Comparison of ENCODE assay signal across 13 cellular contexts in genomic region chr2:36411962-36412444, GRCh38. TPM values are rescaled to one million over a fixed set of nuclear protein-coding genes. Genes with fewer than 3 reads are reported as not detected.
DNase-seq lines count a peak whose midpoint lies in the region; ATAC-seq, FAIRE-seq and TF ChIP-seq lines count a peak whose summit lies in the region.
"Had no signal": no experiment of that assay in that cellular context is flagged by ENCODE, and none has a peak within 500 bp of the region (broad histone marks: within the 10 kb centered on the region; RNA-seq: fewer than 3 reads in every experiment).

No MANE protein-coding gene starts in this region.

- ATAC-seq in thoracic aorta (ENCODE audit: insufficient number of reproducible peaks, low FRiP score, low read depth) = no peak
- no peak for ATAC-seq in left colon

- no peak for FAIRE-seq in frontal cortex (lab: Jason Lieb, UNC)
- FAIRE-seq: GM12892 had no signal

- no peaks in the 10 kb centered on the region; the same call in 1 of the 2 replicates for H3K27me3 ChIP-seq in OCI-LY1 (ENCODE audit: insufficient read depth, low read length)
- H3K27me3 ChIP-seq in thoracic aorta (replicated peaks; ENCODE audit: insufficient read depth) = no peaks in the 10 kb centered on the region
- H3K27me3 ChIP-seq: Peyer's patch, transverse colon had no signal

- no peak overlapping the region for H3K4me2 ChIP-seq in OCI-LY1 (ENCODE audit: low read length)

- no peak overlapping the region for H3K9ac ChIP-seq in OCI-LY1 (ENCODE audit: low read length)

- H3K4me1 ChIP-seq in OCI-LY1 (ENCODE audit: insufficient read depth, low read length, severe bottlenecking) (no peaks in the 10 kb centered on the region), thoracic aorta (ENCODE audit: control insufficient read depth in 1 of 2, low read depth in 2 of 2) (peaks cover 77 to 99% of the 10 kb centered on the region in 2 donors)

- H3F3A ChIP-seq in OCI-LY1 (ENCODE audit: insufficient read depth, low read length) = no peaks in the 10 kb centered on the region

- H3K9me3 ChIP-seq in OCI-LY1 (ENCODE audit: low read length) = no peaks in the 10 kb centered on the region
- H3K9me3 ChIP-seq in thoracic aorta = no peaks in the 10 kb centered on the region
- H3K9me3 ChIP-seq: Peyer's patch, transverse colon had no signal

- intact Hi-C loops in left colon (cut with DNase I, micrococcal nuclease) = no loop called here

- no peaks in the 10 kb centered on the region for H3K79me2 ChIP-seq in OCI-LY1 (ENCODE audit: insufficient read depth, low read length)

- TF ChIP-seq CTCF in OCI-LY1 (IDR thresholded peaks at IDR 0.05; ENCODE audit: low read length) = 0 out of 2 replicates have a peak, but pooled peaks have one; percentile 11
- TF ChIP-seq CTCF in thoracic aorta (IDR thresholded peaks at IDR 0.05) = no peak

- H3K9me2 ChIP-seq in OCI-LY1 (ENCODE audit: low read depth, low read length) = no peaks in the 10 kb centered on the region

- H3K27ac ChIP-seq in OCI-LY1 (ENCODE audit: low read depth, low read length, poor library complexity, severe bottlenecking) (no peak overlapping the region), thoracic aorta (peak overlapping the region; percentile 23 to 53)

- no peaks in the 10 kb centered on the region for H3K36me3 ChIP-seq in OCI-LY1 (ENCODE audit: insufficient read depth, low read length)
- H3K36me3 ChIP-seq in thoracic aorta = no peaks in the 10 kb centered on the region
- H3K36me3 ChIP-seq: Peyer's patch, transverse colon had no signal

- H4K20me1 ChIP-seq in OCI-LY1 (ENCODE audit: insufficient read depth, low read length) = no peaks in the 10 kb centered on the region

- DNase-seq in dermis blood vessel endothelial cell (peak; percentile 63), kidney tubule cell (ENCODE audit: low spot score) (peak; percentile 89), thoracic aorta (ENCODE audit: low spot score) (no peak), left colon (no peak), NCI-H1105 (lab: John Stamatoyannopoulos, UW) (no peak), frontal cortex (ENCODE audit: low spot score in 2 of 2) (no peak)
- DNase-seq in stimulated activated CD4-positive, alpha-beta T cell treated with anti-CD3 and anti-CD28 coated beads, Interleukin-2, amount 100 ng/mL, for 24 hours = no peak
- DNase-seq: activated T-cell treated with anti-CD3 and anti-CD28 coated beads for 4 hours, NCI-H187 treated with DMSO at 0.1 percent for 48 hours, Peyer's patch, transverse colon had no signal

- H3K4me3 ChIP-seq in OCI-LY1 (ENCODE audit: low read depth, low read length, poor library complexity, severe bottlenecking) (no peak overlapping the region), thoracic aorta (peak overlapping the region; percentile 14)
- H3K4me3 ChIP-seq: Peyer's patch, transverse colon had no signal

- H2AFZ ChIP-seq in OCI-LY1 (ENCODE audit: low read length) = no peak overlapping the region

RNA-seq across cellular contexts. Expression of gene CRIM1, which starts 56.4 kb away (rescaled TPM):
- total RNA-seq in dermis blood vessel endothelial cell (765 and 891 TPM in 2 replicates), thoracic aorta (100 to 1,000 TPM; 217 to 465 TPM), left colon (100 to 1,000 TPM in 1 of 2 donors, 10 to 100 TPM in 1; 67.7 to 105 TPM), frontal cortex (97.8 TPM)

Comparison
In these comparisons a context has a peak if more than half of its experiments do, and no peak if none do; other contexts are left out.
1. DNase-seq: peak in dermis blood vessel endothelial cell (single experiment) and kidney tubule cell (single experiment); none in thoracic aorta (single experiment), stimulated activated CD4-positive, alpha-beta T cell treated with anti-CD3 and anti-CD28 coated beads, Interleukin-2, amount 100 ng/mL, for 24 hours (0 of 2), left colon (0 of 2), NCI-H1105 (single experiment) and frontal cortex (0 of 2).